Comparison of ENCODE assay signal across 7 cellular contexts in the genomic region with DNA sequence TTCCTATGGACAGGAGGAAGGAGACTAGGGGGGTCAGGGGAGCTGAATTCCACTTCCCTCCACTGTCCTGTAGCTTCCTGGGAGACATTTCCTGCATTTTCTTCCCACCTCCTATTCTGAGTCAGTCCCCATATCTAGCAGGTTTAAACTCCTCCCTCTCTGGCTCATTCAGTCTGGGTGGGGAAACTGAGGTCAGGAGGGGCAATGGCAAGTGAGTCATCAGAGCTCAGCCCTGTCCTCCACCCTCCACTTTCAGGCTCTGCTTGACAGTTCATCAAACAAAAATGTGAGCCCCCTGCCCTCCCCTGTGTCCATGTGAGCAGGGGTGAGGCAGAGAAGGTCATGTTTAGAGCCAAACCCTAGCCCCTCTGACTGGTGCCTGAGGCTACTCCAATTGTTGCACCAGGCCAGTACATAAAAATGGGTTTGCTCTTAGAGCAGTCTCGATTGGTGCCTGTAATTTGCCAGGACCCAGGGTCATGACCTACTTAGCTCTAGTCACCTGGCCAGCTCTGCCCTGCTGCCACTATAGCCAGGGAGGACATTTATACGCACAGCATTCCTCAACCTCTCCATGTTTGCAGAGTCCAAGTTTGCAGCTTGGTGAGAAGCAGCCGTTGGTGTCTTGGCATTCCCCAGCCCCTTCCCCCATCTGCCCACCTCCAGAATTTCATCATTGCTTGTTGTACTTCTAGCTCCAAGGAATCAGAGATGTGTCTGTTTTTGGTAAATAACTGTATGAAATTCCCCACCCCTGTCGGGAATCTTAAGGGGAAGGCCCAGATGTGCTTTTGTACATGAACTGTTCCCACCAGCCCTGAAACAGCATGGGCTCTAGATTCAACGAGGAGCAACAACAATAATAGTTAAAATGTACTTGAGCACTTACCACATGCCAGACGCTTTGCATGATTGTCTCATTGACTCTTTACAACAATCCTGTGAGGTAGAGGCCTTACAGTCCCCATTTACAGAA. TPM values are rescaled to one million over a fixed set of nuclear protein-coding genes. Genes with fewer than 3 reads are reported as not detected.
A peak's percentile ranks its signal among the peaks of the same experiment; 100 is the strongest.
DNase-seq lines count a peak whose midpoint lies in the region; ATAC-seq, FAIRE-seq and TF ChIP-seq lines count a peak whose summit lies in the region.
"Had no signal": no experiment of that assay in that cellular context is flagged by ENCODE, and none has a peak within 500 bp of the region (broad histone marks: within the 10 kb centered on the region; RNA-seq: fewer than 3 reads in every experiment).

No MANE protein-coding gene starts in this region.

- H4K20me1 ChIP-seq in SK-N-SH (ENCODE audit: insufficient read depth): no peaks in the 10 kb centered on the region; the same call in 1 of the 2 replicates

- H3K4me3 ChIP-seq in SK-N-SH (ENCODE audit: low read depth in 2 of 2, low read length in 1 of 2): no peak overlapping the region
- H3K4me3 ChIP-seq in heart right ventricle: no peak overlapping the region
- no peak overlapping the region for H3K4me3 ChIP-seq in thyroid gland (replicated peaks in 1 of 3)
- H3K4me3 ChIP-seq: K562 had no signal

- DNase-seq in SK-N-SH: no peak
- DNase-seq in heart right ventricle: no peak
- DNase-seq in thyroid gland: no peak
- DNase-seq in iPS-NIHi11 (ENCODE audit: low spot score): no peak
- no peak for DNase-seq in D721Med (ENCODE audit: insufficient read length, low spot score)
- DNase-seq: activated CD4-positive, CD25-positive, alpha-beta regulatory T cell treated with anti-CD3 and anti-CD28 coated beads, Interleukin-2, amount 50 U/mL, for 72 hours had no signal

- TF ChIP-seq POLR2A in thyroid gland (IDR thresholded peaks at IDR 0.05): no peak

- TF ChIP-seq EP300 in SK-N-SH (IDR thresholded peaks at IDR 0.05; ENCODE audit: borderline replicate concordance in 1 of 2, low read depth in 1 of 2, low read length in 1 of 2): no peak

- 0 out of 2 replicates have a peak overlapping the region, but pooled peaks have one; percentile 8 for H3K4me2 ChIP-seq in SK-N-SH

- no peak for TF ChIP-seq RAD21 in SK-N-SH (IDR thresholded peaks at IDR 0.05; ENCODE audit: low read length)

- TF ChIP-seq CTCF in SK-N-SH (IDR thresholded peaks at IDR 0.05) (no peak), heart right ventricle (IDR thresholded peaks at IDR 0.05) (no peak), thyroid gland (IDR thresholded peaks at IDR 0.05) (no peak), D721Med (IDR thresholded peaks at IDR 0.05; ENCODE audit: insufficient read depth, missing control alignments) (no peak)

- FAIRE-seq in D721Med (lab: Jason Lieb, UNC): no peak
- FAIRE-seq: K562 had no signal

- H3K79me2 ChIP-seq in SK-N-SH (ENCODE audit: insufficient read depth): no peaks in the 10 kb centered on the region; the same call in 1 of the 2 replicates

- no peaks in the 10 kb centered on the region for H3K9me2 ChIP-seq in SK-N-SH

- POLR2A ChIA-PET in SK-N-SH (lab: Yijun Ruan, JAX): interaction anchor here (0.6 to 1.2 kb wide), 2 partner anchors 10 to 21 kb away, joined by 3 to 4 read pairs; a partner anchor contains a TSS

- 0 out of 2 replicates have a peak overlapping the region, but pooled peaks have one; percentile 1 for H3K9ac ChIP-seq in SK-N-SH

- intact Hi-C loops in heart right ventricle (cut with DNase I) (no loop called here), thyroid gland (cut with DNase I) (no loop called here)

- peaks cover 12% of the 10 kb centered on the region for H3F3A ChIP-seq in SK-N-SH (replicated peaks; ENCODE audit: insufficient read depth)

- no peak overlapping the region for H2AFZ ChIP-seq in SK-N-SH (ENCODE audit: low read depth)

- H3K4me1 ChIP-seq in SK-N-SH (ENCODE audit: control insufficient read depth in 1 of 2, insufficient read depth in 2 of 2, low read depth in 1 of 2, low read length in 1 of 2) (peaks cover 7 to 9% of the 10 kb centered on the region in 2 experiments; a peak in 2 of 4 replicates), heart right ventricle (peaks cover 3 to 24% (median 20%) of the 10 kb centered on the region in 9 donors), thyroid gland (peaks cover 13 to 26% of the 10 kb centered on the region in 2 donors)

- 79% methylated on average over 6 of the region's 6 CpGs for WGBS in SK-N-SH (ENCODE audit: low lambda C conversion rate)
- 66 to 72% methylated on average over 6 of the region's 6 CpGs for WGBS in heart right ventricle, 2 donors
- 49 to 52% methylated on average over 6 of the region's 6 CpGs for WGBS in thyroid gland, 2 donors

- H3K27me3 ChIP-seq in SK-N-SH (ENCODE audit: insufficient read depth): no peaks in the 10 kb centered on the region
- no peaks in the 10 kb centered on the region for H3K27me3 ChIP-seq in heart right ventricle
- no peaks in the 10 kb centered on the region for H3K27me3 ChIP-seq in thyroid gland

- no peaks in the 10 kb centered on the region for H3K9me3 ChIP-seq in SK-N-SH
- no peaks in the 10 kb centered on the region for H3K9me3 ChIP-seq in heart right ventricle
- H3K9me3 ChIP-seq in thyroid gland: no peaks in the 10 kb centered on the region

- peak in 7 of 8 donors; percentile 9 to 64 (median 39) for ATAC-seq in heart right ventricle
- ATAC-seq: K562 had no signal

- CTCF ChIA-PET in SK-N-SH (lab: Yijun Ruan, JAX): interaction anchor here (1.2 to 1.3 kb wide), 2 partner anchors 13 to 21 kb away, joined by 3 to 4 read pairs; a partner anchor contains a TSS

- peak overlapping the region; percentile 11; a peak in 2 of 4 replicates for H3K27ac ChIP-seq in SK-N-SH (ENCODE audit: low read depth in 2 of 2, low read length in 1 of 2)
- H3K27ac ChIP-seq in heart right ventricle: peak overlapping the region in 7 of 10 donors; percentile 0 to 50 (median 22)
- peak overlapping the region in 2 of 3 donors; percentile 34 to 43 for H3K27ac ChIP-seq in thyroid gland

- peaks cover 18 to 43% of the 10 kb centered on the region in 2 experiments for H3K36me3 ChIP-seq in SK-N-SH (replicated peaks in 1 of 2; ENCODE audit: control insufficient read depth in 1 of 2, insufficient read depth in 2 of 2, low read length in 1 of 2)
- peaks cover 0 to 96% (median 33%) of the 10 kb centered on the region in 9 donors for H3K36me3 ChIP-seq in heart right ventricle
- peaks cover 28 to 30% of the 10 kb centered on the region in 2 donors for H3K36me3 ChIP-seq in thyroid gland

TF ChIP-seq in SK-N-SH, 30 proteins besides CTCF, POLR2A, EP300 and RAD21 (continues in another document):
- TF ChIP-seq, protein P1, sequence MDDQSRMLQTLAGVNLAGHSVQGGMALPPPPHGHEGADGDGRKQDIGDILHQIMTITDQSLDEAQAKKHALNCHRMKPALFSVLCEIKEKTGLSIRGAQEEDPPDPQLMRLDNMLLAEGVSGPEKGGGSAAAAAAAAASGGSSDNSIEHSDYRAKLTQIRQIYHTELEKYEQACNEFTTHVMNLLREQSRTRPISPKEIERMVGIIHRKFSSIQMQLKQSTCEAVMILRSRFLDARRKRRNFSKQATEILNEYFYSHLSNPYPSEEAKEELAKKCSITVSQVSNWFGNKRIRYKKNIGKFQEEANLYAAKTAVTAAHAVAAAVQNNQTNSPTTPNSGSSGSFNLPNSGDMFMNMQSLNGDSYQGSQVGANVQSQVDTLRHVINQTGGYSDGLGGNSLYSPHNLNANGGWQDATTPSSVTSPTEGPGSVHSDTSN (IDR thresholded peaks at IDR 0.05): no peak
- TF ChIP-seq GATA2 (CRISPR knock-in tag; IDR thresholded peaks at IDR 0.05): no peak
- no peak for TF ChIP-seq ELF1 (IDR thresholded peaks at IDR 0.05)
- TF ChIP-seq SIN3A (IDR thresholded peaks at IDR 0.05; ENCODE audit: borderline replicate concordance, low read depth, low read length): no peak
- no peak for TF ChIP-seq YY1 (IDR thresholded peaks at IDR 0.05; ENCODE audit: low read depth)
- no peak for TF ChIP-seq TAF1 (IDR thresholded peaks at IDR 0.05; ENCODE audit: borderline replicate concordance, low read depth, low read length)
- TF ChIP-seq FOXM1 (IDR thresholded peaks at IDR 0.05; ENCODE audit: low read depth): no peak
- TF ChIP-seq, protein P2, sequence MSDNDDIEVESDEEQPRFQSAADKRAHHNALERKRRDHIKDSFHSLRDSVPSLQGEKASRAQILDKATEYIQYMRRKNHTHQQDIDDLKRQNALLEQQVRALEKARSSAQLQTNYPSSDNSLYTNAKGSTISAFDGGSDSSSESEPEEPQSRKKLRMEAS (IDR thresholded peaks at IDR 0.05; ENCODE audit: low read depth): no peak
- no peak for TF ChIP-seq FOSL2 (IDR thresholded peaks at IDR 0.05; ENCODE audit: borderline replicate concordance, low read depth)

RNA-seq across cellular contexts. Expression of a gene that starts 20.7 kb away (rescaled TPM):
- polyA plus RNA-seq in SK-N-SH (2012; rRNA removed) (62.2 and 83.0 TPM in 2 replicates), heart right ventricle (10 to 100 TPM; 59.2 to 92.8 TPM)
- 34.4 and 54.8 TPM in 2 replicates for polyA plus RNA-seq in SK-N-SH (2012; cell fraction: cytosol; rRNA removed)
- 126 and 148 TPM in 2 replicates for polyA plus RNA-seq in SK-N-SH (2012; cell fraction: nucleus; rRNA removed)
- total RNA-seq in heart right ventricle (10 to 100 TPM; 35.5 to 60.4 (median 47.2) TPM), thyroid gland (100 to 1,000 TPM in 3 of 4 donors, 10 to 100 TPM in 1; 79.5 to 212 (median 124) TPM)

RNA-seq across cellular contexts. Expression of a gene that starts 27.1 kb away (rescaled TPM):
- polyA plus RNA-seq in SK-N-SH (2012; rRNA removed) (0.21 TPM in 1 of 2 replicates, not detected in the other), heart right ventricle (10 to 100 TPM; 26.9 to 39.6 TPM)
- polyA plus RNA-seq in SK-N-SH (2012; cell fraction: cytosol; rRNA removed): 0.13 and 0.18 TPM in 2 replicates
- 0.17 TPM in 1 of 2 replicates, not detected in the other for polyA plus RNA-seq in SK-N-SH (2012; cell fraction: nucleus; rRNA removed)
- total RNA-seq in heart right ventricle (10 to 100 TPM in 5 of 10 donors, 1 to 10 TPM in 5; 6.9 to 64.2 (median 11.1) TPM), thyroid gland (10 to 100 TPM in 3 of 4 donors, 1 to 10 TPM in 1; 6.3 to 54.7 (median 17.6) TPM)

RNA-seq across cellular contexts. Expression of a gene that starts 27.9 kb away (rescaled TPM):
- polyA plus RNA-seq in SK-N-SH (2012; rRNA removed) (57.6 and 65.3 TPM in 2 replicates), heart right ventricle (10 to 100 TPM; 24.1 to 48.2 TPM)
- 55.9 and 65.2 TPM in 2 replicates for polyA plus RNA-seq in SK-N-SH (2012; cell fraction: cytosol; rRNA removed)
- polyA plus RNA-seq in SK-N-SH (2012; cell fraction: nucleus; rRNA removed): 76.8 and 79.5 TPM in 2 replicates
- total RNA-seq in heart right ventricle (10 to 100 TPM; 34.3 to 46.4 (median 38.8) TPM), thyroid gland (10 to 100 TPM; 38.8 to 60.3 (median 50.8) TPM)

RNA-seq across cellular contexts. Expression of a gene that starts 28.2 kb away (rescaled TPM):
- 32.0 and 33.1 TPM in 2 replicates for polyA plus RNA-seq in SK-N-SH (2012; rRNA removed)
- polyA plus RNA-seq in SK-N-SH (2012; cell fraction: cytosol; rRNA removed): 23.5 and 29.6 TPM in 2 replicates
- 21.0 and 21.9 TPM in 2 replicates for polyA plus RNA-seq in SK-N-SH (2012; cell fraction: nucleus; rRNA removed)
- total RNA-seq in heart right ventricle: 10 to 100 TPM; 22.9 to 32.3 (median 27.1) TPM
- 10 to 100 TPM; 16.2 to 30.8 TPM for polyA plus RNA-seq in heart right ventricle
- 10 to 100 TPM; 44.3 to 77.5 (median 63.4) TPM for total RNA-seq in thyroid gland

RNA-seq across cellular contexts. Expression of a gene that starts 42.3 kb away (rescaled TPM):
- 0.80 and 2.7 TPM in 2 replicates for polyA plus RNA-seq in SK-N-SH (2012; rRNA removed)
- polyA plus RNA-seq in SK-N-SH (2012; cell fraction: cytosol; rRNA removed): 1.3 and 2.0 TPM in 2 replicates
- 1.9 and 2.6 TPM in 2 replicates for polyA plus RNA-seq in SK-N-SH (2012; cell fraction: nucleus; rRNA removed)
- total RNA-seq in heart right ventricle: under 1 TPM in 9 of 10 donors, not detected in 1; 0.07 to 0.42 (median 0.32) TPM
- under 1 TPM; 0.14 to 0.29 TPM for polyA plus RNA-seq in heart right ventricle
- 1 to 10 TPM in 3 of 4 donors, under 1 TPM in 1; 0.78 to 2.2 (median 1.1) TPM for total RNA-seq in thyroid gland
